ENCODE assay signal across 17 cellular contexts in genomic region chr12:83945871-83946270, GRCh38.
DNase-seq lines count a peak whose midpoint lies in the region; ATAC-seq lines count a peak whose summit lies in the region.
"Had no signal": no experiment of that assay in that cellular context is flagged by ENCODE, and none has a peak within 500 bp of the region (broad histone marks: within the 10 kb centered on the region; RNA-seq: fewer than 3 reads in every experiment).

No MANE protein-coding gene starts in this region.

- DNase-seq in A172 (ENCODE audit: low spot score) (peak; percentile 2), RKO (ENCODE audit: low spot score) (peak; percentile 61), mucosa of gallbladder (ENCODE audit: low spot score) (no peak)
- DNase-seq in stimulated activated CD4-positive, alpha-beta T cell treated with anti-CD3 and anti-CD28 coated beads, Interleukin-1b, Interleukin-23, amount 100 ng/mL, for 48 hours: no peak
- no peak for DNase-seq in stimulated activated naive CD8-positive, alpha-beta T cell treated with anti-CD3 and anti-CD28 coated beads, Interleukin-15, Interleukin-2, amounts not matched to agents 100 U/mL and 50 U/mL, for 24 hours
- DNase-seq: activated CD4-positive, alpha-beta T cell treated with anti-CD3 and anti-CD28 coated beads for 36 hours; anterior cingulate cortex; heart right ventricle; left lung; naive B cell; NCI-H2107; retina; stimulated activated CD4-positive, alpha-beta T cell treated with anti-CD3 and anti-CD28 coated beads, Interleukin-4, amount 100 ng/mL, for 1 hour had no signal

- ATAC-seq in GM18868 (IDR thresholded peaks at IDR 0.05; ENCODE audit: unreplicated experiment): peak; percentile 59
- peak; percentile 55 for ATAC-seq in esophagus mucosa
- no peak for ATAC-seq in GM19463 (IDR thresholded peaks at IDR 0.05; ENCODE audit: unreplicated experiment)
- ATAC-seq in stimulated activated naive CD8-positive, alpha-beta T cell treated with anti-CD3 and anti-CD28 coated beads, Interleukin-15, Interleukin-2, amounts not matched to agents 100 U/mL and 50 U/mL, for 24 hours: no peak
- ATAC-seq: activated CD4-positive, alpha-beta T cell treated with anti-CD3 and anti-CD28 coated beads for 36 hours; heart right ventricle; left lung; stimulated activated memory B cell treated with anti-CD40 and anti-IgM and Interleukin-4, amounts not matched to agents 10 μg/mL and 1 μg/mL and 100 μg/mL, for 72 hours had no signal

Comparison
In these comparisons a context has a peak if more than half of its experiments do, and no peak if none do; other contexts are left out.
1. DNase-seq: peak in A172 (single experiment) and RKO (single experiment); none in stimulated activated CD4-positive, alpha-beta T cell treated with anti-CD3 and anti-CD28 coated beads, Interleukin-1b, Interleukin-23, amount 100 ng/mL, for 48 hours (single experiment), mucosa of gallbladder (single experiment) and stimulated activated naive CD8-positive, alpha-beta T cell treated with anti-CD3 and anti-CD28 coated beads, Interleukin-15, Interleukin-2, amounts not matched to agents 100 U/mL and 50 U/mL, for 24 hours (single experiment).
2. ATAC-seq: peak in GM18868 (single experiment) and esophagus mucosa (single experiment); none in GM19463 (single experiment) and stimulated activated naive CD8-positive, alpha-beta T cell treated with anti-CD3 and anti-CD28 coated beads, Interleukin-15, Interleukin-2, amounts not matched to agents 100 U/mL and 50 U/mL, for 24 hours (single experiment).